Comparison of ENCODE assay signal across 16 cellular contexts in the genomic region with DNA sequence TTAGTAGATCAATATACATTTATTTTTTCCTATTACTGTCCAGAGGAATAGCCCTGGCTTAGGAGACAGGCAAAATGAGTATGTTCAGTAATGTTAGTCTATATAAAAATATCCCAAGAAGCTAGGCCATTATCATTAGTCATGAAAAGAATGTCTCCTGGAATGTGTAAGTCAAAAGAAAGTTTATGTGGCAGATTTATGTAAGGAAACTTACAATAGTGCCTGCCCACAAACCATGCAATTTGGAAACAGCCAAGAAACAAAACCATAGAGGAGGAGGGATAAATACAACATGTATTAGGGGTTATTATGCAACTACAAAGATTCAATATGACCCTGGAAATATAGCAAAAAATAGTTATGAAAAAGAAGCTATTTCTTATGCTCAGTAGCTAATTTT.
DNase-seq lines count a peak whose midpoint lies in the region; ATAC-seq and TF ChIP-seq lines count a peak whose summit lies in the region.
"Had no signal": no experiment of that assay in that cellular context is flagged by ENCODE, and none has a peak within 500 bp of the region (broad histone marks: within the 10 kb centered on the region; RNA-seq: fewer than 3 reads in every experiment).

No MANE protein-coding gene starts in this region.

- DNase-seq in A172 (ENCODE audit: low spot score) = peak; percentile 53
- peak; percentile 0 for DNase-seq in IMR-90
- peak; percentile 7 for DNase-seq in brain microvascular endothelial cell
- DNase-seq in mesenchymal stem cell = peak; percentile 25
- no peak for DNase-seq in NCI-H2107 treated with DMSO at 0.1 percent for 48 hours (lab: John Stamatoyannopoulos, UW; ENCODE audit: unreplicated experiment)
- DNase-seq in putamen (ENCODE audit: low spot score) = no peak
- DNase-seq: CD4-positive, CD25-positive, alpha-beta regulatory T cell; DMS79; GOT3; HFFc6; NCI-H1105 treated with DMSO at 0.1 percent for 48 hours; NCI-H187 treated with DMSO at 0.1 percent for 48 hours; NCI-H2171; NCI-H510A treated with DMSO at 0.1 percent for 48 hours had no signal

- H3K14ac ChIP-seq in IMR-90 (replicated peaks; ENCODE audit: low read depth, low read length) = no peak overlapping the region
- no peak overlapping the region for H3K14ac ChIP-seq in mesenchymal stem cell (ENCODE audit: low read length in 2 of 2)

- no peak overlapping the region for H2AK9ac ChIP-seq in IMR-90 (replicated peaks; ENCODE audit: low read depth, low read length, poor library complexity)

- H3K9me1 ChIP-seq in IMR-90 (ENCODE audit: insufficient read depth, low read length) = no peaks in the 10 kb centered on the region

- H3K27me3 ChIP-seq in IMR-90 (ENCODE audit: control insufficient read depth, insufficient read depth, low read length) (no peaks in the 10 kb centered on the region), brain microvascular endothelial cell (replicated peaks) (no peaks in the 10 kb centered on the region), mesenchymal stem cell (ENCODE audit: control insufficient read depth in 1 of 2, insufficient read depth in 1 of 2, low read length in 2 of 2) (no peaks in the 10 kb centered on the region)

- no peak overlapping the region for H2BK12ac ChIP-seq in mesenchymal stem cell (ENCODE audit: low read length in 2 of 2)

- peak; percentile 48 for ATAC-seq in IMR-90 (ENCODE audit: low read depth)
- ATAC-seq in GM21360 (IDR thresholded peaks at IDR 0.05; ENCODE audit: unreplicated experiment) = no peak
- no peak for ATAC-seq in GM19324 (IDR thresholded peaks at IDR 0.05; ENCODE audit: low FRiP score, unreplicated experiment)

- H4K5ac ChIP-seq in IMR-90 (ENCODE audit: low read depth, low read length) = no peak overlapping the region

- CTCF ChIA-PET in IMR-90 (lab: Yijun Ruan, JAX) = no interaction called here

- dilution Hi-C loops in IMR-90 (cut with HindIII; ENCODE audit: low sequenced_read_pairs, unreplicated experiment) = no loop called here

- H3K36me3 ChIP-seq in IMR-90 (ENCODE audit: control insufficient read depth, insufficient read depth, low read length) (no peaks in the 10 kb centered on the region), brain microvascular endothelial cell (replicated peaks) (no peaks in the 10 kb centered on the region), mesenchymal stem cell (ENCODE audit: control insufficient read depth in 1 of 2, insufficient read depth in 2 of 2, low read depth in 1 of 2, low read length in 2 of 2) (no peaks in the 10 kb centered on the region)

- H4K8ac ChIP-seq in IMR-90 (ENCODE audit: low read depth in 2 of 2, low read length in 2 of 2) = no peak overlapping the region
- H4K8ac ChIP-seq in mesenchymal stem cell (ENCODE audit: low read length) = no peak overlapping the region

- POLR2A ChIA-PET in IMR-90 (lab: Charles Lee; ENCODE audit: unreplicated experiment) = no interaction called here

- no peaks in the 10 kb centered on the region for H4K20me1 ChIP-seq in IMR-90 (ENCODE audit: insufficient read depth, low read length)

- TF ChIP-seq RAD21 in IMR-90 (IDR thresholded peaks at IDR 0.05; ENCODE audit: low read length) = no peak

- no peak for TF ChIP-seq POLR2A in IMR-90 (IDR thresholded peaks at IDR 0.05; ENCODE audit: low read depth, low read length)

- H2AK5ac ChIP-seq in IMR-90 (ENCODE audit: low read depth, low read length) = no peak overlapping the region
- H2AK5ac ChIP-seq in mesenchymal stem cell (ENCODE audit: low read length, severe bottlenecking) = no peak overlapping the region

- H3K27ac ChIP-seq in IMR-90 (ENCODE audit: insufficient read depth, low read length) (no peak overlapping the region), brain microvascular endothelial cell (no peak overlapping the region), mesenchymal stem cell (ENCODE audit: low read length, poor library complexity, severe bottlenecking) (no peak overlapping the region)

- no TSS peak for BruUV-seq in IMR-90 (replicated peaks; lab: Mats Ljungman, UMichigan)

- H3K56ac ChIP-seq in IMR-90 (ENCODE audit: extremely low read depth, insufficient read depth, low read length) = no peak overlapping the region

- in situ Hi-C loops in IMR-90 (cut with MboI; ENCODE audit: low sequenced_read_pairs) (loop anchor here (10.0 kb wide), 1 partner anchor 196 kb away; no protein-coding TSS in a partner anchor), brain microvascular endothelial cell (cut with HindIII; ENCODE audit: low pct_ligation_motif_present, low sequenced_read_pairs) (no loop called here)

- no peak overlapping the region for H3K18ac ChIP-seq in IMR-90 (ENCODE audit: low read depth, low read length)
- H3K18ac ChIP-seq in mesenchymal stem cell (ENCODE audit: low read depth in 1 of 2, low read length in 2 of 2) = no peak overlapping the region

- no peak overlapping the region for H3K4me3 ChIP-seq in IMR-90 (ENCODE audit: insufficient read depth, low read depth, low read length)
- H3K4me3 ChIP-seq in brain microvascular endothelial cell (ENCODE audit: low read depth, low read length) = no peak overlapping the region
- H3K4me3 ChIP-seq in mesenchymal stem cell (ENCODE audit: insufficient read depth in 1 of 2, low read depth in 1 of 2, low read length in 2 of 2) = no peak overlapping the region

- TF ChIP-seq CTCF in IMR-90 (conservative IDR thresholded peaks at IDR 0.05; ENCODE audit: low read depth, low read length) (no peak), brain microvascular endothelial cell (IDR thresholded peaks at IDR 0.05; ENCODE audit: low read depth, low read length, missing control alignments) (no peak)

- H3K9ac ChIP-seq in IMR-90 (ENCODE audit: low read depth, low read length) = no peak overlapping the region
- H3K9ac ChIP-seq in mesenchymal stem cell (ENCODE audit: low read length) = no peak overlapping the region

- no peaks in the 10 kb centered on the region for H3K9me3 ChIP-seq in IMR-90 (ENCODE audit: control insufficient read depth, insufficient read depth, low read length)
- H3K9me3 ChIP-seq in mesenchymal stem cell (ENCODE audit: control insufficient read depth, low read length) = no peaks in the 10 kb centered on the region

- H2BK5ac ChIP-seq in IMR-90 (ENCODE audit: low read depth, low read length, poor library complexity, severe bottlenecking) (no peak overlapping the region), mesenchymal stem cell (ENCODE audit: low read depth, low read length, poor library complexity, severe bottlenecking) (no peak overlapping the region)

- no peak overlapping the region for H3K23ac ChIP-seq in IMR-90 (ENCODE audit: low read depth, low read length)
- H3K23ac ChIP-seq in mesenchymal stem cell (ENCODE audit: low read length in 2 of 2) = no peak overlapping the region

- H3K4me1 ChIP-seq in IMR-90 (ENCODE audit: control insufficient read depth, insufficient read depth, low read length) (no peaks in the 10 kb centered on the region), mesenchymal stem cell (ENCODE audit: control insufficient read depth, insufficient read depth, low read depth, low read length) (no peaks in the 10 kb centered on the region)

- intact Hi-C loops in IMR-90 (cut with micrococcal nuclease) = no loop called here

- no peak overlapping the region for H2BK20ac ChIP-seq in IMR-90 (ENCODE audit: low read depth, low read length)

- H3K4ac ChIP-seq in IMR-90 (ENCODE audit: low read depth, low read length) (no peak overlapping the region), mesenchymal stem cell (ENCODE audit: low read depth in 1 of 2, low read length in 2 of 2) (no peak overlapping the region)

- H3K4me2 ChIP-seq in IMR-90 (ENCODE audit: low read depth, low read length) (no peak overlapping the region), mesenchymal stem cell (ENCODE audit: low read length, poor library complexity, severe bottlenecking) (no peak overlapping the region)

- H2BK15ac ChIP-seq in IMR-90 (ENCODE audit: low read depth, low read length) (no peak overlapping the region), mesenchymal stem cell (ENCODE audit: low read depth, poor library complexity, severe bottlenecking) (no peak overlapping the region)

- H2BK120ac ChIP-seq in IMR-90 (ENCODE audit: low read depth, low read length) = no peak overlapping the region
- H2BK120ac ChIP-seq in mesenchymal stem cell (ENCODE audit: low read depth, low read length) = no peak overlapping the region

- H3K79me1 ChIP-seq in IMR-90 (ENCODE audit: low read depth in 1 of 2, low read length in 2 of 2) (no peaks in the 10 kb centered on the region), mesenchymal stem cell (replicated peaks; ENCODE audit: low read length, poor library complexity, severe bottlenecking) (no peaks in the 10 kb centered on the region)

- H4K91ac ChIP-seq in IMR-90 (ENCODE audit: insufficient read depth, low read depth, low read length) (no peak overlapping the region), mesenchymal stem cell (ENCODE audit: low read length) (no peak overlapping the region)

- H2AFZ ChIP-seq in IMR-90 (replicated peaks; ENCODE audit: low read length, poor library complexity) = no peak overlapping the region
- no peak overlapping the region for H2AFZ ChIP-seq in mesenchymal stem cell (ENCODE audit: low read depth, low read length)

TF ChIP-seq in IMR-90, 13 proteins besides CTCF, POLR2A, EP300 and RAD21:
- TF ChIP-seq RCOR1 (IDR thresholded peaks at IDR 0.05; ENCODE audit: insufficient replicate concordance, low read length) = no peak
- TF ChIP-seq MXI1 (IDR thresholded peaks at IDR 0.05; ENCODE audit: borderline replicate concordance, low read depth, low read length) = no peak
- no peak for TF ChIP-seq MAZ (IDR thresholded peaks at IDR 0.05; ENCODE audit: borderline replicate concordance, low read depth, low read length)
- no peak for TF ChIP-seq NFE2L2 (IDR thresholded peaks at IDR 0.05; ENCODE audit: low read depth, low read length)
- TF ChIP-seq FOS (IDR thresholded peaks at IDR 0.05; ENCODE audit: low read depth, low read length) = no peak
- TF ChIP-seq CHD1 (IDR thresholded peaks at IDR 0.05; ENCODE audit: low read depth, low read length) = no peak
- TF ChIP-seq RFX5 (IDR thresholded peaks at IDR 0.05; ENCODE audit: low read depth, low read length) = no peak
- no peak for TF ChIP-seq BHLHE40 (IDR thresholded peaks at IDR 0.05; ENCODE audit: low read depth, low read length)

Comparison
In these comparisons a context has a peak if more than half of its experiments do, and no peak if none do; other contexts are left out.
1. DNase-seq: peak in A172 (single experiment), IMR-90 (single experiment), brain microvascular endothelial cell (single experiment) and mesenchymal stem cell (single experiment); none in NCI-H2107 treated with DMSO at 0.1 percent for 48 hours (single experiment) and putamen (single experiment).